ENCODE assay signal across 31 cellular contexts in the genomic region with DNA sequence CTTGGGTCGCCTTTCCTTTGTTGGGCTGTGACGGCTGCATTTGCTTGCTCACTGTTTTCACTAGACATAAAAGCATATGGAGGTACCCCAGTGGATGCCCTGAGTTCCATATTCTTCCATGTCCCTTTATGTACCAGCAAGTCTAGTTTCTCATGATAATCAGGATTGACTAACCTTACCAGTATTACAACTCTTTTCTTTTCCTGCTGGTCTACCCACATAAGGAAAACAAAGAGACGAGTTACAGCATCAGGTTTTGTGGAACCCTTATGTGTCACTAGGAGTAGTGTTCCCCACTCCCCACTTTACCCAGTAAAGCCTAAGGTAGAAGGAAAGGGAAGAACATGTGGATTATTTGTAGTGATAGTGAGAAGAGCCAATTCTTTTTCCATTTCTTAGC.
"Had no signal": no experiment of that assay in that cellular context is flagged by ENCODE, and none has a peak within 500 bp of the region (broad histone marks: within the 10 kb centered on the region; RNA-seq: fewer than 3 reads in every experiment).

No MANE protein-coding gene starts in this region.

- H3K27me3 ChIP-seq: adrenal gland, ascending aorta, body of pancreas, brain microvascular endothelial cell, breast epithelium had no signal

- H3K4me3 ChIP-seq: adrenal gland, ascending aorta, body of pancreas, breast epithelium, cardiac muscle cell had no signal

- H3K36me3 ChIP-seq: adrenal gland, ascending aorta, brain microvascular endothelial cell, breast epithelium, cardiac muscle cell had no signal

- H3K27ac ChIP-seq: adrenal gland, ascending aorta, body of pancreas, brain microvascular endothelial cell, breast epithelium, cardiac muscle cell had no signal

- H3K4me1 ChIP-seq: adrenal gland, body of pancreas had no signal

- H3K9me3 ChIP-seq: adrenal gland, ascending aorta, body of pancreas, breast epithelium had no signal

- DNase-seq: activated effector memory CD4-positive, alpha-beta T cell treated with anti-CD3 and anti-CD28 coated beads, Interleukin-2, amount 50 U/mL, for 16 hours; activated effector memory CD4-positive, alpha-beta T cell treated with Interleukin-2 at 50 U/mL for 16 hours; activated gamma-delta T cell; activated gamma-delta T cell treated with Interleukin-2 at 50 U/mL for 16 hours; activated naive CD4-positive, alpha-beta T cell; activated naive CD4-positive, alpha-beta T cell treated with anti-CD3 and anti-CD28 coated beads for 36 hours; activated naive CD4-positive, alpha-beta T cell treated with anti-CD3 and anti-CD28 coated beads, Interleukin-2, amount 10 ng/mL, durations not matched to agents 7 days and 5 days; activated naive CD4-positive, alpha-beta T cell treated with anti-CD3 and anti-CD28 coated beads, Interleukin-2, amount 50 U/mL, for 16 hours; activated naive CD4-positive, alpha-beta T cell treated with Interleukin-2 at 50 U/mL for 16 hours; activated naive CD8-positive, alpha-beta T cell treated with anti-CD3 and anti-CD28 coated beads for 36 hours; activated naive CD8-positive, alpha-beta T cell treated with anti-CD3 and anti-CD28 coated beads, Interleukin-2, amount 10 ng/mL, durations not matched to agents 7 days and 5 days; activated naive CD8-positive, alpha-beta T cell treated with anti-CD3 and anti-CD28 coated beads, Interleukin-2, amount 50 U/mL, for 24 hours; activated T-cell treated with anti-CD3 and anti-CD28 coated beads, Interleukin-2, amount 50 U/mL, for 24 hours; activated T-cell treated with anti-CD3 and anti-CD28 coated beads, Interleukin-2, amount 50 U/mL, for 4 hours; activated T-cell treated with anti-CD3 and anti-CD28 coated beads, Interleukin-2, amount 50 U/mL, for 48 hours; activated T-cell treated with anti-CD3 and anti-CD28 coated beads, Interleukin-2, amount 50 U/mL, for 72 hours; adrenal gland; amniotic stem cell; amygdala; anterior cingulate cortex; aorta; body of pancreas; brain microvascular endothelial cell; caudate nucleus; central memory CD4-positive, alpha-beta T cell; cerebellar nuclear complex had no signal

- ATAC-seq: activated naive CD4-positive, alpha-beta T cell treated with anti-CD3 and anti-CD28 coated beads, Interleukin-2, amount 50 U/mL, for 72 hours; activated naive CD8-positive, alpha-beta T cell treated with anti-CD3 and anti-CD28 coated beads, Interleukin-2, amount 50 U/mL, for 24 hours; activated T-cell treated with anti-CD3 and anti-CD28 coated beads, Interleukin-2, amount 50 U/mL, for 4 hours; activated T-cell treated with anti-CD3 and anti-CD28 coated beads, Interleukin-2, amount 50 U/mL, for 72 hours; activated T-helper 17 cell treated with anti-CD3 and anti-CD28 coated beads, Interleukin-2, amount 50 U/mL, for 72 hours; body of pancreas had no signal
